ENCODE assay signal across 8 cellular contexts in the genomic region with DNA sequence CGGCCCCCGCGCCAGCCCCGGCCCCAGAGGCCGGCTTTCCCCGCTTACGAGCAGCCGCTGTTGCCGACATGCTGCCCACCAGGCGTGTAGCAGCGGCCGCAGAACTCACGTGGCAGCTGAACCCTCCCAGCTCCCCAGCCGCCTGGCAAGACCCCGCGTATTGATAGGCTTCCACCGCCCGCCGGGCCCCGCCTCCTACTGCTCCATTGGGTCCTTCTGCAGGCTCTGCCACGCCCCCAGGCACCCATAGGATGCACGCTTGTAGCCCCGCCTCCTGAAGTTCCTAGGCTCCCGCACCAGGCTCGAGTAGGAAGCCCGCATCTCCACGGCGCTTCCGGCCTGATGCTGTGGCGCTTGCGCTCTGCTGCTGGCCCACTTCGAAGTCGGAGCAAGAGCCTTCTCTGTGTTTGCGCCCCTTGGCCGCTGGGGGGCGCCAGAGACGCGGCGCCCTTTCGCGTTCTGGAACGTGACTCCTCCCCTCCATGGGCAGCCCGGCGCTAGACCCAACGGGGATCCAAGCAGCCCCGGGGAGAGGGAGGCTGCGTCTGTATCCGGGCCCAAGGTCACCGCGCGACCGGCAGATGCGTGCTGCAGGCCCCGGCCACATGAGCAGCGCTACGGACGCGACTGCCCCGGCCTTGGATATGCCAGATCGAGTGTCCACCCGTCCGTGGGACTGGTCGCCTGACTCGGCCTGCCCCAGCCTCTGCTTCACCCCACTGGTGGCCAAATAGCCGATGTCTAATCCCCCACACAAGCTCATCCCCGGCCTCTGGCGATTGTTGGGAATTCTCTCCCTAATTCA. TPM values are rescaled to one million over a fixed set of nuclear protein-coding genes. Genes with fewer than 3 reads are reported as not detected.
DNase-seq lines count a peak whose midpoint lies in the region; ATAC-seq lines count a peak whose summit lies in the region.

A gene (plus strand): TSS at position 566 of the 805 bp plus-strand sequence. CDS start 993 bp downstream, outside the sequence.
A gene with protein sequence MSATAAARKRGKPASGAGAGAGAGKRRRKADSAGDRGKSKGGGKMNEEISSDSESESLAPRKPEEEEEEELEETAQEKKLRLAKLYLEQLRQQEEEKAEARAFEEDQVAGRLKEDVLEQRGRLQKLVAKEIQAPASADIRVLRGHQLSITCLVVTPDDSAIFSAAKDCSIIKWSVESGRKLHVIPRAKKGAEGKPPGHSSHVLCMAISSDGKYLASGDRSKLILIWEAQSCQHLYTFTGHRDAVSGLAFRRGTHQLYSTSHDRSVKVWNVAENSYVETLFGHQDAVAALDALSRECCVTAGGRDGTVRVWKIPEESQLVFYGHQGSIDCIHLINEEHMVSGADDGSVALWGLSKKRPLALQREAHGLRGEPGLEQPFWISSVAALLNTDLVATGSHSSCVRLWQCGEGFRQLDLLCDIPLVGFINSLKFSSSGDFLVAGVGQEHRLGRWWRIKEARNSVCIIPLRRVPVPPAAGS (minus strand): TSS at position 107 of the 805 bp plus-strand sequence. CDS start 37 bp downstream, at position 70.

- H3K27ac ChIP-seq in epithelial cell of prostate, result peak within 1 kb of the TSS; percentile 77

- H3K27me3 Mint-ChIP-seq in IgD-negative memory B cell, result no peaks in the 10 kb centered on the region

- DNase-seq in DMS153 (lab: John Stamatoyannopoulos, UW) (peak; percentile 97), OCI-M2 (lab: John Stamatoyannopoulos, UW; ENCODE audit: unreplicated experiment) (peak; percentile 94), activated T-cell treated with anti-CD3 and anti-CD28 coated beads for 48 hours (ENCODE audit: low read depth) (peak; percentile 99), epithelial cell of prostate (ENCODE audit: low read depth, low spot score) (peak; percentile 99), mucosa of gallbladder (ENCODE audit: low spot score) (peak; percentile 100)
- DNase-seq in stimulated activated CD8-positive, alpha-beta memory T cell treated with anti-CD3 and anti-CD28 coated beads, Interleukin-4, amount 100 ng/mL, for 48 hours, result peak; percentile 99

- no peaks in the 10 kb centered on the region for H3K9me3 Mint-ChIP-seq in IgD-negative memory B cell

- ATAC-seq in GM21528 (IDR thresholded peaks at IDR 0.05; ENCODE audit: low FRiP score, unreplicated experiment), result peak; percentile 85

- peaks cover 15 to 20% (median 18%) of the 10 kb centered on the region in 3 donors for H3K4me1 Mint-ChIP-seq in IgD-negative memory B cell

- peak within 1 kb of the TSS; percentile 92 to 97 (median 96) for H3K4me3 Mint-ChIP-seq in IgD-negative memory B cell

- H3K27ac Mint-ChIP-seq in IgD-negative memory B cell, result peak within 1 kb of the TSS; percentile 67 to 92 (median 92)

- H3K36me3 Mint-ChIP-seq in IgD-negative memory B cell, result no peaks in the 10 kb centered on the region

RNA-seq across cellular contexts. Expression of the first gene that starts in this region (rescaled TPM):
- 15.5 TPM for polyA plus RNA-seq in IgD-negative memory B cell
- total RNA-seq in mucosa of gallbladder, result 25.4 TPM

RNA-seq across cellular contexts. Expression of the second gene that starts in this region (rescaled TPM):
- 28.8 TPM for polyA plus RNA-seq in IgD-negative memory B cell
- 11.9 TPM for total RNA-seq in mucosa of gallbladder

Comparison
In these comparisons a context has a peak if more than half of its experiments do, and no peak if none do; other contexts are left out.
1. Peak in every context shown above with its lines: DNase-seq, ATAC-seq and H3K27ac ChIP-seq.